Comparison of ENCODE assay signal across 15 cellular contexts in genomic region chr4:147638365-147638764, GRCh38. TPM values are rescaled to one million over a fixed set of nuclear protein-coding genes. Genes with fewer than 3 reads are reported as not detected.
DNase-seq lines count a peak whose midpoint lies in the region; ATAC-seq and TF ChIP-seq lines count a peak whose summit lies in the region.
"Had no signal": no experiment of that assay in that cellular context is flagged by ENCODE, and none has a peak within 500 bp of the region (broad histone marks: within the 10 kb centered on the region; RNA-seq: fewer than 3 reads in every experiment).

No MANE protein-coding gene starts in this region.

- H3K27ac Mint-ChIP-seq in activated naive CD4-positive, alpha-beta T cell treated with anti-CD3 and anti-CD28 coated beads, Interleukin-2, amount 50 U/mL, for 24 hours = peak overlapping the region; percentile 23
- H3K27ac Mint-ChIP-seq in activated naive CD4-positive, alpha-beta T cell treated with anti-CD3 and anti-CD28 coated beads, Interleukin-2, amount 50 U/mL, for 72 hours = no peak overlapping the region
- no peak overlapping the region; the same call in 1 of the 2 replicates for H3K27ac Mint-ChIP-seq in WTC11
- peak overlapping the region; percentile 67 for H3K27ac Mint-ChIP-seq in memory B cell

- POLR2A ChIA-PET in WTC11 (lab: Charles Lee) = no interaction called here

- intact Hi-C loops in heart right ventricle (cut with DNase I) = no loop called here

- H3K36me3 ChIP-seq in heart right ventricle = peaks cover 0 to 85% (median 38%) of the 10 kb centered on the region in 9 donors

- peaks cover 0 to 7% (median 0%) of the 10 kb centered on the region in 9 donors for H3K4me1 ChIP-seq in heart right ventricle
- H3K4me1 ChIP-seq: BLaER1 had no signal

- no peak overlapping the region for H3K4me3 ChIP-seq in heart right ventricle
- H3K4me3 ChIP-seq: BLaER1 had no signal

- peaks cover 28% of the 10 kb centered on the region for H3K4me1 Mint-ChIP-seq in activated naive CD4-positive, alpha-beta T cell treated with anti-CD3 and anti-CD28 coated beads, Interleukin-2, amount 50 U/mL, for 24 hours
- H3K4me1 Mint-ChIP-seq in WTC11 (peaks cover 25% of the 10 kb centered on the region), memory B cell (peaks cover 14% of the 10 kb centered on the region)

- peaks cover 0 to 8% (median 0%) of the 10 kb centered on the region in 11 donors for H3K9me3 ChIP-seq in heart right ventricle
- H3K9me3 ChIP-seq: BLaER1 had no signal

- H3K9me3 Mint-ChIP-seq in activated naive CD4-positive, alpha-beta T cell treated with anti-CD3 and anti-CD28 coated beads, Interleukin-2, amount 50 U/mL, for 24 hours = peaks cover 10% of the 10 kb centered on the region
- H3K9me3 Mint-ChIP-seq in activated naive CD4-positive, alpha-beta T cell treated with anti-CD3 and anti-CD28 coated beads, Interleukin-2, amount 50 U/mL, for 72 hours = peaks cover 0 to 10% of the 10 kb centered on the region in 2 donors
- H3K9me3 Mint-ChIP-seq in WTC11 = no peaks in the 10 kb centered on the region
- H3K9me3 Mint-ChIP-seq in memory B cell = peaks cover 3% of the 10 kb centered on the region

- CTCF ChIA-PET in WTC11 (lab: Charles Lee) = interaction anchor here (3.9 kb wide), 1 partner anchor 229 kb away, joined by 21 read pairs; no protein-coding TSS in a partner anchor

- 73 to 78% methylated on average over 1 of the region's 1 CpG for WGBS in heart right ventricle, 2 donors

- no peak for DNase-seq in activated naive CD4-positive, alpha-beta T cell treated with anti-CD3 and anti-CD28 coated beads, Interleukin-2, amount 50 U/mL, for 72 hours (ENCODE audit: low spot score in 2 of 2)
- no peak for DNase-seq in WTC11 (ENCODE audit: low spot score)
- DNase-seq in memory B cell (ENCODE audit: low spot score in 2 of 2) = no peak
- DNase-seq in heart right ventricle = no peak
- DNase-seq: 8988T, AML-193, DMS79 treated with DMSO at 0.1 percent for 48 hours, EL, H7 had no signal

- H3K27ac ChIP-seq in heart right ventricle = no peak overlapping the region
- H3K27ac ChIP-seq: BLaER1, HL-60 had no signal

- ATAC-seq in activated naive CD4-positive, alpha-beta T cell treated with anti-CD3 and anti-CD28 coated beads, Interleukin-2, amount 50 U/mL, for 72 hours = no peak
- ATAC-seq in WTC11 (peak; percentile 83), memory B cell (ENCODE audit: low read depth) (no peak), GM21447 (IDR thresholded peaks at IDR 0.05; ENCODE audit: unreplicated experiment) (no peak), GM19351 (IDR thresholded peaks at IDR 0.05; ENCODE audit: unreplicated experiment) (no peak), heart right ventricle (no peak)

- no peaks in the 10 kb centered on the region for H3K27me3 ChIP-seq in heart right ventricle
- H3K27me3 ChIP-seq: BLaER1 had no signal

- no peak overlapping the region for H3K4me3 Mint-ChIP-seq in activated naive CD4-positive, alpha-beta T cell treated with anti-CD3 and anti-CD28 coated beads, Interleukin-2, amount 50 U/mL, for 24 hours
- H3K4me3 Mint-ChIP-seq in WTC11 = no peak overlapping the region
- H3K4me3 Mint-ChIP-seq in memory B cell = no peak overlapping the region
- H3K4me3 Mint-ChIP-seq: CD4-positive, CD25-positive, alpha-beta regulatory T cell had no signal

- TF ChIP-seq CTCF in WTC11 (IDR thresholded peaks at IDR 0.05) (no peak), heart right ventricle (IDR thresholded peaks at IDR 0.05) (no peak)

- no peaks in the 10 kb centered on the region for H3K27me3 Mint-ChIP-seq in activated naive CD4-positive, alpha-beta T cell treated with anti-CD3 and anti-CD28 coated beads, Interleukin-2, amount 50 U/mL, for 24 hours
- H3K27me3 Mint-ChIP-seq in WTC11 (ENCODE audit: low read depth) (no peaks in the 10 kb centered on the region), memory B cell (no peaks in the 10 kb centered on the region)
- H3K27me3 Mint-ChIP-seq: CD4-positive, CD25-positive, alpha-beta regulatory T cell had no signal

- H3K36me3 Mint-ChIP-seq in activated naive CD4-positive, alpha-beta T cell treated with anti-CD3 and anti-CD28 coated beads, Interleukin-2, amount 50 U/mL, for 24 hours = peaks cover 54% of the 10 kb centered on the region
- peaks cover 25 to 54% of the 10 kb centered on the region in 2 donors for H3K36me3 Mint-ChIP-seq in activated naive CD4-positive, alpha-beta T cell treated with anti-CD3 and anti-CD28 coated beads, Interleukin-2, amount 50 U/mL, for 72 hours
- H3K36me3 Mint-ChIP-seq in WTC11 (peaks cover 48% of the 10 kb centered on the region), memory B cell (peaks cover 52% of the 10 kb centered on the region)

TF ChIP-seq in WTC11, 78 proteins besides CTCF, POLR2A, EP300 and RAD21:
- TF ChIP-seq NFATC4 (CRISPR knock-in tag; IDR thresholded peaks at IDR 0.05) (no peak), TP53 (CRISPR knock-in tag; IDR thresholded peaks at IDR 0.05) (no peak), PREB (CRISPR knock-in tag; IDR thresholded peaks at IDR 0.05; ENCODE audit: borderline replicate concordance) (no peak), SOX15 (CRISPR knock-in tag; IDR thresholded peaks at IDR 0.05) (no peak), E2F4 (CRISPR knock-in tag; IDR thresholded peaks at IDR 0.05; ENCODE audit: borderline replicate concordance, low read depth) (no peak), TEAD1 (CRISPR knock-in tag; IDR thresholded peaks at IDR 0.05) (no peak), AR (CRISPR knock-in tag; IDR thresholded peaks at IDR 0.05) (no peak), PRRX2 (CRISPR knock-in tag; IDR thresholded peaks at IDR 0.05) (no peak), MLX (CRISPR knock-in tag; IDR thresholded peaks at IDR 0.05) (no peak), GRHL2 (CRISPR knock-in tag; IDR thresholded peaks at IDR 0.05; ENCODE audit: insufficient replicate concordance, severe bottlenecking) (no peak), SMAD3 (CRISPR knock-in tag; IDR thresholded peaks at IDR 0.05; ENCODE audit: borderline replicate concordance) (no peak)

RNA-seq across cellular contexts. Expression of gene TMEM184C, which starts 21.2 kb away (rescaled TPM):
- 10 to 100 TPM; 11.4 to 14.1 TPM for total RNA-seq in activated naive CD4-positive, alpha-beta T cell treated with anti-CD3 and anti-CD28 coated beads, Interleukin-2, amount 50 U/mL, for 72 hours
- 42.3 to 43.7 TPM (median 43.4 TPM) in 3 replicates for total RNA-seq in WTC11 (2021)
- total RNA-seq in heart right ventricle = 10 to 100 TPM; 18.9 to 30.5 (median 21.4) TPM
- polyA plus RNA-seq in heart right ventricle = 10 to 100 TPM in 1 of 2 donors, 1 to 10 TPM in 1; 3.2 to 11.2 TPM

RNA-seq across cellular contexts. Expression of gene PRMT9, which starts 45.6 kb away (rescaled TPM):
- 10 to 100 TPM in 1 of 2 donors, 1 to 10 TPM in 1; 7.5 to 12.9 TPM for total RNA-seq in activated naive CD4-positive, alpha-beta T cell treated with anti-CD3 and anti-CD28 coated beads, Interleukin-2, amount 50 U/mL, for 72 hours
- total RNA-seq in WTC11 (2021) = 9.5 to 11.4 TPM (median 10.4 TPM) in 3 replicates
- 1 to 10 TPM; 5.1 to 7.3 (median 6.6) TPM for total RNA-seq in heart right ventricle
- polyA plus RNA-seq in heart right ventricle = 1 to 10 TPM; 3.0 to 3.9 TPM

Comparison
In these comparisons a context has a peak if more than half of its experiments do, and no peak if none do; other contexts are left out.
1. H3K27ac Mint-ChIP-seq: peak in activated naive CD4-positive, alpha-beta T cell treated with anti-CD3 and anti-CD28 coated beads, Interleukin-2, amount 50 U/mL, for 24 hours (single experiment) and memory B cell (single experiment); none in activated naive CD4-positive, alpha-beta T cell treated with anti-CD3 and anti-CD28 coated beads, Interleukin-2, amount 50 U/mL, for 72 hours (0 of 2) and WTC11 (single experiment).